ENCODE assay signal across 8 cellular contexts in the genomic region with DNA sequence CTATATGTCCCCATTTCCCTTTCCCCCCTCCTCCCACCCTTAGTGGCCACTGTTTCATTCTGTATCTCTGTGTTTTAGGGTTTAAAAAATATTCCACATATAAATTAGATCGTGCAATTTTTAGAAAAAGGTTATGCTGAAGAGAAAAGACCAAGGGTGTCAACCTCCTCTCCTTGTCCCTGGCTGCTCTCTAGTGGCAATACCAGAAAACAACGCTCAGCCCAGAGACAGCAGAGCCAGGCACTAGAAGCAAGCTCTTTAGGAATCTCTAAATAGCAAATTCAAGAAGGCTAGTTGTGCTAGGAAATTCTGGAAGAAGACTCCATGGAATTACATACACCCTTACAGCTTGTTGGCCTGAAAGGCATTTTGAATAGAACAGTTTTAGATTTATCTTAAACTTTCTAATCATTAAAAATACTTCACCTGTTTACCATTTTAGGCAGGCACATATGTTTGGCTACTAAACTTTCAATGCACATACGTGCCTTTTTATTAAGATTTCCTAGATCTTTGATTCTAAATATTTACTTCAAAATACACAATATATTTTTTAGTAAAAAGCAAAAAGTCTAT. TPM values are rescaled to one million over a fixed set of nuclear protein-coding genes. Genes with fewer than 3 reads are reported as not detected.
DNase-seq lines count a peak whose midpoint lies in the region; ATAC-seq and TF ChIP-seq lines count a peak whose summit lies in the region.

No MANE protein-coding gene starts in this region.

- peaks cover 20% of the 10 kb centered on the region for H3K27me3 Mint-ChIP-seq in activated CD8-positive, alpha-beta memory T cell treated with anti-CD3 and anti-CD28 coated beads, Interleukin-2, amount 10 ng/mL, durations not matched to agents 7 days and 5 days
- H3K27me3 Mint-ChIP-seq in glutamatergic neuron (ENCODE audit: unreplicated experiment) = no peaks in the 10 kb centered on the region

- H3K9me3 Mint-ChIP-seq in activated CD8-positive, alpha-beta memory T cell treated with anti-CD3 and anti-CD28 coated beads, Interleukin-2, amount 10 ng/mL, durations not matched to agents 7 days and 5 days (ENCODE audit: low read depth) = no peaks in the 10 kb centered on the region
- no peaks in the 10 kb centered on the region for H3K9me3 Mint-ChIP-seq in glutamatergic neuron (ENCODE audit: unreplicated experiment)

- CTCF ChIA-PET in HEK293T (lab: Yijun Ruan, JAX) = interaction anchor here (0.5 to 1.5 kb wide), 4 partner anchors 28 to 142 kb away, joined by 3 to 6 read pairs (median 4); no protein-coding TSS in a partner anchor
- CTCF ChIA-PET in activated CD8-positive, alpha-beta memory T cell treated with anti-CD3 and anti-CD28 coated beads, Interleukin-2, amount 10 ng/mL, durations not matched to agents 7 days and 5 days (lab: Charles Lee) = interaction anchor here (0.6 to 1.8 kb wide), 6 partner anchors 8 to 1234 kb away, joined by 3 read pairs; no protein-coding TSS in a partner anchor

- no peaks in the 10 kb centered on the region for H3K4me1 Mint-ChIP-seq in activated CD8-positive, alpha-beta memory T cell treated with anti-CD3 and anti-CD28 coated beads, Interleukin-2, amount 10 ng/mL, durations not matched to agents 7 days and 5 days
- H3K4me1 Mint-ChIP-seq in glutamatergic neuron (ENCODE audit: low read depth, unreplicated experiment) = no peaks in the 10 kb centered on the region

- no peak overlapping the region for H3K4me3 Mint-ChIP-seq in activated CD8-positive, alpha-beta memory T cell treated with anti-CD3 and anti-CD28 coated beads, Interleukin-2, amount 10 ng/mL, durations not matched to agents 7 days and 5 days
- H3K4me3 Mint-ChIP-seq in glutamatergic neuron (ENCODE audit: unreplicated experiment) = no peak overlapping the region

- H3K36me3 Mint-ChIP-seq in activated CD8-positive, alpha-beta memory T cell treated with anti-CD3 and anti-CD28 coated beads, Interleukin-2, amount 10 ng/mL, durations not matched to agents 7 days and 5 days = no peaks in the 10 kb centered on the region
- no peaks in the 10 kb centered on the region for H3K36me3 Mint-ChIP-seq in glutamatergic neuron (ENCODE audit: unreplicated experiment)

- no peak for TF ChIP-seq CTCF in glutamatergic neuron (IDR thresholded peaks at IDR 0.05; ENCODE audit: partially characterized antibody, unreplicated experiment)

- DNase-seq in A172 (ENCODE audit: low spot score) (peak; percentile 78), GDM1 (lab: John Stamatoyannopoulos, UW) (peak; percentile 57), HEK293T (ENCODE audit: extremely low spot score) (peak; percentile 59), NCI-H2029 treated with DMSO at 0.1 percent for 48 hours (lab: John Stamatoyannopoulos, UW) (peak; percentile 23), glutamatergic neuron (peak; percentile 42), pulmonary artery endothelial cell (ENCODE audit: low read depth, low spot score) (peak; percentile 50)
- DNase-seq in activated CD8-positive, alpha-beta memory T cell treated with anti-CD3 and anti-CD28 coated beads, Interleukin-2, amount 10 ng/mL, durations not matched to agents 7 days and 5 days = peak; percentile 46
- DNase-seq in central memory CD4-positive, alpha-beta T cell = no peak

- POLR2A ChIA-PET in HEK293T (lab: Yijun Ruan, JAX) = no interaction called here

- peak; percentile 60 for ATAC-seq in activated CD8-positive, alpha-beta memory T cell treated with anti-CD3 and anti-CD28 coated beads, Interleukin-2, amount 10 ng/mL, durations not matched to agents 7 days and 5 days

- no peak overlapping the region for H3K27ac Mint-ChIP-seq in activated CD8-positive, alpha-beta memory T cell treated with anti-CD3 and anti-CD28 coated beads, Interleukin-2, amount 10 ng/mL, durations not matched to agents 7 days and 5 days
- H3K27ac Mint-ChIP-seq in glutamatergic neuron (ENCODE audit: unreplicated experiment) = no peak overlapping the region

TF ChIP-seq in HEK293T, 16 proteins besides CTCF, POLR2A, EP300 and RAD21:
- TF ChIP-seq ZNF384 (IDR thresholded peaks at IDR 0.05) (no peak), FOXK2 (IDR thresholded peaks at IDR 0.05) (no peak), HDGF (IDR thresholded peaks at IDR 0.05; ENCODE audit: borderline replicate concordance) (no peak), PKNOX1 (IDR thresholded peaks at IDR 0.05) (no peak), NFRKB (IDR thresholded peaks at IDR 0.05) (no peak), CTBP1 (IDR thresholded peaks at IDR 0.05; ENCODE audit: borderline replicate concordance) (no peak), L3MBTL2 (conservative IDR thresholded peaks at IDR 0.05) (no peak), ELF4 (IDR thresholded peaks at IDR 0.05) (no peak)
TF ChIP-seq in HEK293T: peak in this region for 0.

RNA-seq across cellular contexts. Expression of gene RASGRP3, which starts 35.1 kb away (rescaled TPM):
- total RNA-seq in A172 (2014; rRNA removed; shearing (Covaris generic)) = 30.6 and 41.5 TPM in 2 replicates
- total RNA-seq in activated CD8-positive, alpha-beta memory T cell treated with anti-CD3 and anti-CD28 coated beads, Interleukin-2, amount 10 ng/mL, durations not matched to agents 7 days and 5 days = 10 to 100 TPM; 15.2 to 22.9 TPM
- total RNA-seq in glutamatergic neuron (ENCODE audit: unreplicated experiment) = not detected
- total RNA-seq in pulmonary artery endothelial cell = 15.7 and 21.8 TPM in 2 replicates

Comparison
In these comparisons a context has a peak if more than half of its experiments do, and no peak if none do; other contexts are left out.
1. RNA of gene RASGRP3, which starts 35.1 kb away (total RNA-seq): 30.6 to 41.5 TPM in A172, 15.2 to 22.9 TPM in activated CD8-positive, alpha-beta memory T cell treated with anti-CD3 and anti-CD28 coated beads, Interleukin-2, amount 10 ng/mL, durations not matched to agents 7 days and 5 days and 15.7 to 21.8 TPM in pulmonary artery endothelial cell; not detected in glutamatergic neuron (single experiment); every median in the first group is over 10 times any median in the second.